1 cellular context compared by ENCODE assay signal in the genomic region with DNA sequence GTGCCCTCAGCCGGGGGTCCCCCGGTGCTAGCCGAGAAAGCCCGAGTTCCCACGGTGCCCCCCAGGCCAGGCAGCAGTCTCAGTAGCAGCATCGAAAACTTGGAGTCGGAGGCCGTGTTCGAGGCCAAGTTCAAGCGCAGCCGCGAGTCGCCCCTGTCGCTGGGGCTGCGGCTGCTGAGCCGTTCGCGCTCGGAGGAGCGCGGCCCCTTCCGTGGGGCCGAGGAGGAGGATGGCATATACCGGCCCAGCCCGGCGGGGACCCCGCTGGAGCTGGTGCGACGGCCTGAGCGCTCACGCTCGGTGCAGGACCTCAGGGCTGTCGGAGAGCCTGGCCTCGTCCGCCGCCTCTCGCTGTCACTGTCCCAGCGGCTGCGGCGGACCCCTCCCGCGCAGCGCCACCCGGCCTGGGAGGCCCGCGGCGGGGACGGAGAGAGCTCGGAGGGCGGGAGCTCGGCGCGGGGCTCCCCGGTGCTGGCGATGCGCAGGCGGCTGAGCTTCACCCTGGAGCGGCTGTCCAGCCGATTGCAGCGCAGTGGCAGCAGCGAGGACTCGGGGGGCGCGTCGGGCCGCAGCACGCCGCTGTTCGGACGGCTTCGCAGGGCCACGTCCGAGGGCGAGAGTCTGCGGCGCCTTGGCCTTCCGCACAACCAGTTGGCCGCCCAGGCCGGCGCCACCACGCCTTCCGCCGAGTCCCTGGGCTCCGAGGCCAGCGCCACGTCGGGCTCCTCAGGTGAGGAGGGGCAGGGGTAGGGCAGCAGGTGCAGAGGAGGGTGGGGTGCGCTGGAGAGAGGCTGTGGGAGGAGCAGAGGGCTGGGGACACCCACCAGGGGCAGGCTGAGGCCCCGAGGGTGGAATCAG.
TF ChIP-seq lines count a peak whose summit lies in the region.

No MANE protein-coding gene starts in this region.

TF ChIP-seq in endothelial cell of umbilical vein, 7 proteins besides CTCF, POLR2A, EP300 and RAD21:
- TF ChIP-seq POLR2AphosphoS5 (IDR thresholded peaks at IDR 0.05; ENCODE audit: insufficient read depth, low read depth, low read length), result no peak
- TF ChIP-seq EZH2 (IDR thresholded peaks at IDR 0.05; ENCODE audit: borderline replicate concordance, low read depth, low read length, severe bottlenecking), result peak; percentile 96
- TF ChIP-seq JUN (IDR thresholded peaks at IDR 0.05; ENCODE audit: borderline replicate concordance, insufficient read depth, insufficient read length, low read depth), result no peak
